Comparison of ENCODE assay signal across 25 cellular contexts in the genomic region with DNA sequence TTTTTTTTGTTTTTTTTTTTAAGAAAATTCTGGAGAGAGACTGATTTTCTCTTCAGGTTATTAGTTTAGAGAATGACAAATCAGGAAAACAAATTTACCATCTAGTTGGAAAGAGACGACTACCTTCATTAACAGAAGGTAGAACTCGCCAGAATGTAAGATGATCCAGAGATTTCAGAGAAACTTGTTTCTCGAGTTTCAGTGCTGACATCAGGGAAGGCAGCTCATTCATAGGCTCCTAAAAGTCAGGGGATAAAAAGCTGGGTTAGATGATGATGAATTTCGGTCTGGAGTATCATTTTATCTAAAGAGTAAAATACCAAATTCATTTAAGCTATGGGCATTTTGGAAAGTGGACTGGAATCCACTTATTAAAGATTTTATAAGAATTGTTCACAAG. TPM values are rescaled to one million over a fixed set of nuclear protein-coding genes. Genes with fewer than 3 reads are reported as not detected.
DNase-seq lines count a peak whose midpoint lies in the region; ATAC-seq, FAIRE-seq and TF ChIP-seq lines count a peak whose summit lies in the region.
"Had no signal": no experiment of that assay in that cellular context is flagged by ENCODE, and none has a peak within 500 bp of the region (broad histone marks: within the 10 kb centered on the region; RNA-seq: fewer than 3 reads in every experiment).

No MANE protein-coding gene starts in this region.

- no peaks in the 10 kb centered on the region for H3K4me1 ChIP-seq in A549
- H3K4me1 ChIP-seq in HCT116 (ENCODE audit: control insufficient read depth in 1 of 2, insufficient read depth in 2 of 2, low read length in 2 of 2) = no peaks in the 10 kb centered on the region
- H3K4me1 ChIP-seq in RWPE2 (ENCODE audit: insufficient read depth, poor library complexity, severe bottlenecking) = peaks cover 7% of the 10 kb centered on the region
- no peaks in the 10 kb centered on the region for H3K4me1 ChIP-seq in lower lobe of right lung
- H3K4me1 ChIP-seq: BLaER1, left lung, spleen, upper lobe of left lung had no signal

- no peaks in the 10 kb centered on the region for H3K9me2 ChIP-seq in HCT116 (ENCODE audit: insufficient read depth)

- POLR2A ChIA-PET in A549 (lab: Yijun Ruan, JAX) = interaction anchor here (0.6 kb wide), 1 partner anchor 186 kb away, joined by 3 read pairs; no protein-coding TSS in a partner anchor
- POLR2A ChIA-PET in HCT116 (lab: Charles Lee) = no interaction called here

- DNase-seq in A549 (ENCODE audit: low read depth in 1 of 2, low spot score in 1 of 2) = no peak
- no peak for DNase-seq in HCT116 (ENCODE audit: low read depth, low spot score)
- no peak for DNase-seq in RWPE2 (ENCODE audit: low spot score)
- peak; percentile 22 for DNase-seq in iPS-NIHi7 (ENCODE audit: extremely low spot score)
- no peak for DNase-seq in activated naive CD4-positive, alpha-beta T cell treated with Interleukin-2 at 50 U/mL for 16 hours
- no peak for DNase-seq in lower lobe of right lung
- no peak for DNase-seq in D721Med (ENCODE audit: insufficient read length, low spot score)
- DNase-seq: activated CD8-positive, alpha-beta memory T cell treated with anti-CD3 and anti-CD28 coated beads for 24 hours; activated effector memory CD4-positive, alpha-beta T cell treated with Interleukin-2 at 50 U/mL for 16 hours; activated naive CD8-positive, alpha-beta T cell treated with anti-CD3 and anti-CD28 coated beads, Interleukin-2, amount 10 ng/mL, durations not matched to agents 7 days and 5 days; left lung; NCI-H146; NCI-H524 treated with DMSO at 0.1 percent for 48 hours; retina; spleen; stimulated activated CD4-positive, alpha-beta T cell treated with anti-CD3 and anti-CD28 coated beads, Interleukin-2, amount 100 ng/mL, for 48 hours; upper lobe of left lung had no signal

- H2AFZ ChIP-seq in HCT116 (ENCODE audit: low read depth, low read length, poor library complexity, severe bottlenecking) = no peak overlapping the region

- no peak for TF ChIP-seq EP300 in A549 (IDR thresholded peaks at IDR 0.05)

- H3K9ac ChIP-seq in HCT116 (ENCODE audit: low read length) = no peak overlapping the region
- H3K9ac ChIP-seq: BLaER1, KMS-11 had no signal

- H3K9me3 ChIP-seq in A549 (no peaks in the 10 kb centered on the region), HCT116 (ENCODE audit: control insufficient read depth in 1 of 2, insufficient read depth in 1 of 2, low read depth in 1 of 2, low read length in 2 of 2) (no peaks in the 10 kb centered on the region), RWPE2 (ENCODE audit: severe bottlenecking) (no peaks in the 10 kb centered on the region), lower lobe of right lung (no peaks in the 10 kb centered on the region)
- H3K9me3 ChIP-seq: BLaER1, left lung, spleen, upper lobe of left lung had no signal

- intact Hi-C loops in HCT116 (cut with micrococcal nuclease) = loop anchor here (1.0 kb wide), 1 partner anchor 353 kb away; no protein-coding TSS in a partner anchor
- intact Hi-C loops in lower lobe of right lung (cut with DNase I) = no loop called here

- no peak for TF ChIP-seq POLR2A in A549 (IDR thresholded peaks at IDR 0.05; ENCODE audit: low read length)
- no peak for TF ChIP-seq POLR2A in HCT116 (IDR thresholded peaks at IDR 0.05; ENCODE audit: borderline replicate concordance, extremely low read depth, insufficient read depth, insufficient read length)

- no peak for ATAC-seq in A549
- ATAC-seq in HCT116 = no peak
- ATAC-seq in RWPE2 (ENCODE audit: low read depth) = peak; percentile 67
- ATAC-seq in HG02759 (IDR thresholded peaks at IDR 0.05; ENCODE audit: unreplicated experiment) = no peak
- ATAC-seq in lower lobe of right lung = no peak
- ATAC-seq: left lung; natural killer cell treated with Interleukin-12 subunit alpha and Interleukin-12 subunit beta and Interleukin-15 and Interleukin-18, amount 100 ng/mL, for 72 hours had no signal

- WGBS in A549 (ENCODE audit: missing lambda C conversion rate) = 2% methylated on average over 4 of the region's 4 CpGs

- TF ChIP-seq RAD21 in A549 (conservative IDR thresholded peaks at IDR 0.05 in 1 of 2, IDR thresholded peaks at IDR 0.05 in 1 of 2) (no peak), HCT116 (IDR thresholded peaks at IDR 0.05; ENCODE audit: low read depth) (no peak)

- FAIRE-seq in A549 (lab: Jason Lieb, UNC) (no peak), D721Med (lab: Jason Lieb, UNC) (no peak)
- FAIRE-seq: astrocyte, GM19239, islet of Langerhans, RCC 7860 had no signal

- TF ChIP-seq CTCF in A549 (IDR thresholded peaks at IDR 0.05) (no peak), HCT116 (IDR thresholded peaks at IDR 0.05 in 2 of 3, conservative IDR thresholded peaks at IDR 0.05 in 1 of 3; ENCODE audit: borderline replicate concordance in 1 of 3, insufficient read depth in 1 of 3, low read depth in 2 of 3, low read length in 2 of 3) (no peak), RWPE2 (IDR thresholded peaks at IDR 0.05; ENCODE audit: poor library complexity, severe bottlenecking) (no peak), lower lobe of right lung (IDR thresholded peaks at IDR 0.05) (no peak), D721Med (IDR thresholded peaks at IDR 0.05; ENCODE audit: insufficient read depth, missing control alignments) (no peak)

- H3K4me2 ChIP-seq in A549 (peak overlapping the region; percentile 26; the same call in 1 of the 3 replicates), HCT116 (ENCODE audit: low read length) (peak overlapping the region; percentile 46)
- H3K4me2 ChIP-seq: BLaER1, KMS-11 had no signal

- no peaks in the 10 kb centered on the region for H3K36me3 ChIP-seq in HCT116 (ENCODE audit: control insufficient read depth in 1 of 2, insufficient read depth in 2 of 2, low read length in 2 of 2)
- no peaks in the 10 kb centered on the region for H3K36me3 ChIP-seq in RWPE2 (ENCODE audit: low read depth)
- H3K36me3 ChIP-seq in lower lobe of right lung = no peaks in the 10 kb centered on the region
- H3K36me3 ChIP-seq: BLaER1, left lung, spleen, upper lobe of left lung had no signal

- H3K4me3 ChIP-seq in A549 (no peak overlapping the region), HCT116 (replicated peaks in 1 of 2; ENCODE audit: low read depth in 1 of 2, low read length in 2 of 2) (no peak overlapping the region), RWPE2 (ENCODE audit: severe bottlenecking) (no peak overlapping the region), lower lobe of right lung (no peak overlapping the region)
- H3K4me3 ChIP-seq: BLaER1, left lung, spleen, upper lobe of left lung had no signal

- H4K20me1 ChIP-seq in HCT116 (ENCODE audit: insufficient read depth) = no peaks in the 10 kb centered on the region
- H4K20me1 ChIP-seq: BLaER1 had no signal

- H3K79me2 ChIP-seq in HCT116 (ENCODE audit: insufficient read depth, low read length) = no peaks in the 10 kb centered on the region

- no TSS peak for BruUV-seq in HCT116 (replicated peaks; lab: Mats Ljungman, UMichigan)

- RAD21 ChIA-PET in HCT116 (lab: Charles Lee; ENCODE audit: low non-redundant PET in 1 of 2, low total read pairs in 2 of 2, uncharacterized antibody in 2 of 2, unreplicated experiment in 2 of 2) = interaction anchor here in 1 of 2 experiments (0.6 kb wide), 1 partner anchor 10 kb away, joined by 3 read pairs; no protein-coding TSS in a partner anchor

- CTCF ChIA-PET in A549 (lab: Yijun Ruan, JAX) = interaction anchor here (0.6 to 1.5 kb wide), 6 partner anchors 11 to 351 kb away, joined by 3 to 5 read pairs (median 3); no protein-coding TSS in a partner anchor
- CTCF ChIA-PET in HCT116 (lab: Charles Lee) = interaction anchor here (0.8 to 1.2 kb wide), 6 partner anchors 8 to 357 kb away, joined by 3 to 5 read pairs (median 4); no protein-coding TSS in a partner anchor

- H3K27me3 ChIP-seq in HCT116 (ENCODE audit: insufficient read depth, low read length) (peaks cover 61% of the 10 kb centered on the region), RWPE2 (ENCODE audit: insufficient read depth, poor library complexity, severe bottlenecking) (peaks cover 53% of the 10 kb centered on the region), lower lobe of right lung (ENCODE audit: low read depth) (peaks cover 3% of the 10 kb centered on the region)
- H3K27me3 ChIP-seq: BLaER1, upper lobe of left lung had no signal

- H3K27ac ChIP-seq in A549 = no peak overlapping the region
- H3K27ac ChIP-seq in HCT116 (ENCODE audit: low read depth, low read length) = no peak overlapping the region
- no peak overlapping the region for H3K27ac ChIP-seq in RWPE2 (ENCODE audit: poor library complexity, severe bottlenecking)
- no peak overlapping the region for H3K27ac ChIP-seq in lower lobe of right lung
- H3K27ac ChIP-seq: BLaER1, KMS-11, left lung, spleen, upper lobe of left lung had no signal

TF ChIP-seq in A549, 52 proteins besides CTCF, POLR2A, EP300 and RAD21:
- TF ChIP-seq HES2 (IDR thresholded peaks at IDR 0.05) = no peak

TF ChIP-seq in HCT116, 20 proteins besides CTCF, POLR2A, EP300 and RAD21 (continues in another document):
- TF ChIP-seq EZH2 (IDR thresholded peaks at IDR 0.05) = no peak
- TF ChIP-seq CBX3 (IDR thresholded peaks at IDR 0.05; ENCODE audit: low read depth) = no peak
- TF ChIP-seq EZH2phosphoT487 (IDR thresholded peaks at IDR 0.05; ENCODE audit: borderline replicate concordance) = no peak
- no peak for TF ChIP-seq TCF7L2 (IDR thresholded peaks at IDR 0.05; ENCODE audit: borderline replicate concordance, extremely low read depth, insufficient read depth, insufficient read length)
- TF ChIP-seq POLR2AphosphoS5 (IDR thresholded peaks at IDR 0.05; ENCODE audit: low read depth, low read length) = no peak
- TF ChIP-seq, protein P1, sequence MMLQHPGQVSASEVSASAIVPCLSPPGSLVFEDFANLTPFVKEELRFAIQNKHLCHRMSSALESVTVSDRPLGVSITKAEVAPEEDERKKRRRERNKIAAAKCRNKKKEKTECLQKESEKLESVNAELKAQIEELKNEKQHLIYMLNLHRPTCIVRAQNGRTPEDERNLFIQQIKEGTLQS (IDR thresholded peaks at IDR 0.05) = no peak

RNA-seq across cellular contexts. Expression of gene ZNF334, which starts 27.9 kb away (rescaled TPM):
- 0.03 TPM in 1 of 2 replicates, not detected in the other for polyA plus RNA-seq in A549 (2011; rRNA removed)
- not detected in 2 replicates for polyA plus RNA-seq in A549 (2012; cell fraction: cytosol; rRNA removed)
- not detected in 2 replicates for polyA plus RNA-seq in A549 (2012; cell fraction: nucleus; rRNA removed)
- polyA plus RNA-seq in A549 (2017; fragmentation: RNase III; extraction: RNeasy Plus Mini Kit Qiagen cat#74134 plus additional on column Dnase treatment) = not detected in 3 replicates
- polyA minus RNA-seq in A549 (2011; rRNA and poly(A)+ RNA removed) = not detected in 2 replicates
- total RNA-seq in HCT116 (2021; ENCODE audit: unreplicated experiment) = not detected
- not detected in 2 replicates for polyA plus RNA-seq in HCT116 (2012)
- 4.7 TPM for total RNA-seq in lower lobe of right lung
